Comparison of ENCODE assay signal across 6 cellular contexts in genomic region chr19:7792701-7793100, GRCh38. TPM values are rescaled to one million over a fixed set of nuclear protein-coding genes. Genes with fewer than 3 reads are reported as not detected.
"Had no signal": no experiment of that assay in that cellular context is flagged by ENCODE, and none has a peak within 500 bp of the region (broad histone marks: within the 10 kb centered on the region; RNA-seq: fewer than 3 reads in every experiment).

No MANE protein-coding gene starts in this region.

RNA-seq across cellular contexts. Expression of gene CLEC4M, which starts 29.7 kb away (rescaled TPM):
- total RNA-seq: HT-29, LHCN-M2, MCF 10A, OCI-LY7, Right ventricle myocardium superior, SJSA1 had no signal

RNA-seq across cellular contexts. Expression of gene CD209, which starts 45.4 kb away (rescaled TPM):
- total RNA-seq: HT-29, LHCN-M2, MCF 10A, OCI-LY7, SJSA1 had no signal
